Comparison of ENCODE assay signal across 12 cellular contexts in genomic region chr22:27377901-27378300, GRCh38.
DNase-seq lines count a peak whose midpoint lies in the region; ATAC-seq and TF ChIP-seq lines count a peak whose summit lies in the region.
"Had no signal": no experiment of that assay in that cellular context is flagged by ENCODE, and none has a peak within 500 bp of the region (broad histone marks: within the 10 kb centered on the region; RNA-seq: fewer than 3 reads in every experiment).

No MANE protein-coding gene starts in this region.

- no peak for ATAC-seq in stimulated activated naive CD8-positive, alpha-beta T cell treated with anti-CD3 and anti-CD28 coated beads, Interleukin-15, Interleukin-2, amounts not matched to agents 100 U/mL and 50 U/mL, for 24 hours
- ATAC-seq: Right ventricle myocardium inferior, WTC11 had no signal

- H3K27ac Mint-ChIP-seq in activated CD4-positive, alpha-beta T cell treated with anti-CD3 and anti-CD28 coated beads, Interleukin-2, amount 10 ng/mL, durations not matched to agents 7 days and 5 days, result no peak overlapping the region
- H3K27ac Mint-ChIP-seq: WTC11 had no signal

- H3K4me2 ChIP-seq in Karpas-422 (ENCODE audit: low read depth, low read length, poor library complexity, severe bottlenecking), result peak overlapping the region; percentile 50
- H3K4me2 ChIP-seq in skeletal muscle satellite cell (ENCODE audit: low read length), result peak overlapping the region; percentile 40

- CTCF ChIA-PET in activated CD4-positive, alpha-beta T cell treated with anti-CD3 and anti-CD28 coated beads, Interleukin-2, amount 10 ng/mL, durations not matched to agents 7 days and 5 days (lab: Charles Lee), result no interaction called here

- no peak for TF ChIP-seq CTCF in fibroblast of villous mesenchyme (IDR thresholded peaks at IDR 0.05; ENCODE audit: insufficient read depth, low read depth, low read length)
- TF ChIP-seq CTCF in coronary artery (IDR thresholded peaks at IDR 0.05), result no peak

- no peak overlapping the region for H3K9ac ChIP-seq in Karpas-422 (ENCODE audit: low read length)
- H3K9ac ChIP-seq in skeletal muscle satellite cell (ENCODE audit: low read depth, low read length), result no peak overlapping the region

- H3K36me3 ChIP-seq in Karpas-422 (ENCODE audit: insufficient read depth, low read length) (no peaks in the 10 kb centered on the region), skeletal muscle satellite cell (ENCODE audit: insufficient read depth, low read length) (no peaks in the 10 kb centered on the region)

- H3K4me1 ChIP-seq in Karpas-422 (ENCODE audit: low read length) (peaks cover 60% of the 10 kb centered on the region), skeletal muscle satellite cell (ENCODE audit: control insufficient read depth, insufficient read depth, low read length) (no peaks in the 10 kb centered on the region)

- H3K36me3 Mint-ChIP-seq in activated CD4-positive, alpha-beta T cell treated with anti-CD3 and anti-CD28 coated beads, Interleukin-2, amount 10 ng/mL, durations not matched to agents 7 days and 5 days (ENCODE audit: low read depth), result no peaks in the 10 kb centered on the region
- H3K36me3 Mint-ChIP-seq: WTC11 had no signal

- 0 out of 2 replicates have a peak overlapping the region, but pooled peaks have one; percentile 0 for H2AFZ ChIP-seq in Karpas-422 (ENCODE audit: low read length)

- H3K27me3 Mint-ChIP-seq in activated CD4-positive, alpha-beta T cell treated with anti-CD3 and anti-CD28 coated beads, Interleukin-2, amount 10 ng/mL, durations not matched to agents 7 days and 5 days, result peaks cover 3% of the 10 kb centered on the region

- no peaks in the 10 kb centered on the region for H4K20me1 ChIP-seq in Karpas-422 (ENCODE audit: insufficient read depth, low read depth, low read length)

- DNase-seq in Karpas-422 (peak; percentile 63), NCI-H510A (lab: John Stamatoyannopoulos, UW) (peak; percentile 8), fibroblast of villous mesenchyme (ENCODE audit: low read depth) (peak; percentile 11), coronary artery (ENCODE audit: low spot score) (no peak)
- no peak for DNase-seq in activated CD4-positive, alpha-beta T cell treated with anti-CD3 and anti-CD28 coated beads, Interleukin-2, amount 10 ng/mL, durations not matched to agents 7 days and 5 days
- no peak for DNase-seq in stimulated activated naive CD8-positive, alpha-beta T cell treated with anti-CD3 and anti-CD28 coated beads, Interleukin-15, Interleukin-2, amounts not matched to agents 100 U/mL and 50 U/mL, for 24 hours
- DNase-seq: activated effector memory CD4-positive, alpha-beta T cell treated with anti-CD3 and anti-CD28 coated beads, Interleukin-2, amount 50 U/mL, for 16 hours; DND-41 had no signal

- H3K9me3 ChIP-seq in Karpas-422 (ENCODE audit: low read length) (no peaks in the 10 kb centered on the region), skeletal muscle satellite cell (replicated peaks; ENCODE audit: low read length) (no peaks in the 10 kb centered on the region)

- H3K4me3 Mint-ChIP-seq in activated CD4-positive, alpha-beta T cell treated with anti-CD3 and anti-CD28 coated beads, Interleukin-2, amount 10 ng/mL, durations not matched to agents 7 days and 5 days, result no peak overlapping the region
- H3K4me3 Mint-ChIP-seq: neural crest cell, WTC11 had no signal

- POLR2A ChIA-PET in activated CD4-positive, alpha-beta T cell treated with anti-CD3 and anti-CD28 coated beads, Interleukin-2, amount 10 ng/mL, durations not matched to agents 7 days and 5 days (lab: Charles Lee), result no interaction called here

- H3K9me3 Mint-ChIP-seq in activated CD4-positive, alpha-beta T cell treated with anti-CD3 and anti-CD28 coated beads, Interleukin-2, amount 10 ng/mL, durations not matched to agents 7 days and 5 days, result no peaks in the 10 kb centered on the region
- H3K9me3 Mint-ChIP-seq: neural crest cell had no signal

- H3K4me3 ChIP-seq in Karpas-422 (ENCODE audit: low read length) (no peak overlapping the region), fibroblast of villous mesenchyme (ENCODE audit: low read depth, low read length) (no peak overlapping the region), skeletal muscle satellite cell (ENCODE audit: low read length) (no peak overlapping the region), coronary artery (no peak overlapping the region)

- no peaks in the 10 kb centered on the region for H3K4me1 Mint-ChIP-seq in activated CD4-positive, alpha-beta T cell treated with anti-CD3 and anti-CD28 coated beads, Interleukin-2, amount 10 ng/mL, durations not matched to agents 7 days and 5 days

- no peaks in the 10 kb centered on the region for H3K9me2 ChIP-seq in Karpas-422 (replicated peaks; ENCODE audit: insufficient read depth, low read length)

- H3K27me3 ChIP-seq in Karpas-422 (ENCODE audit: low read length) (no peaks in the 10 kb centered on the region), skeletal muscle satellite cell (ENCODE audit: control insufficient read depth, insufficient read depth, low read length) (peaks cover 58% of the 10 kb centered on the region)

- H3K27ac ChIP-seq in Karpas-422 (ENCODE audit: low read length) (no peak overlapping the region), coronary artery (no peak overlapping the region)

- no peaks in the 10 kb centered on the region for H3K79me2 ChIP-seq in Karpas-422 (ENCODE audit: low read length)

Comparison
In these comparisons a context has a peak if more than half of its experiments do, and no peak if none do; other contexts are left out.
1. DNase-seq: peak in Karpas-422 (single experiment), NCI-H510A (single experiment) and fibroblast of villous mesenchyme (single experiment); none in activated CD4-positive, alpha-beta T cell treated with anti-CD3 and anti-CD28 coated beads, Interleukin-2, amount 10 ng/mL, durations not matched to agents 7 days and 5 days (single experiment), stimulated activated naive CD8-positive, alpha-beta T cell treated with anti-CD3 and anti-CD28 coated beads, Interleukin-15, Interleukin-2, amounts not matched to agents 100 U/mL and 50 U/mL, for 24 hours (single experiment) and coronary artery (single experiment).